10 cellular contexts compared by ENCODE assay signal in the genomic region with DNA sequence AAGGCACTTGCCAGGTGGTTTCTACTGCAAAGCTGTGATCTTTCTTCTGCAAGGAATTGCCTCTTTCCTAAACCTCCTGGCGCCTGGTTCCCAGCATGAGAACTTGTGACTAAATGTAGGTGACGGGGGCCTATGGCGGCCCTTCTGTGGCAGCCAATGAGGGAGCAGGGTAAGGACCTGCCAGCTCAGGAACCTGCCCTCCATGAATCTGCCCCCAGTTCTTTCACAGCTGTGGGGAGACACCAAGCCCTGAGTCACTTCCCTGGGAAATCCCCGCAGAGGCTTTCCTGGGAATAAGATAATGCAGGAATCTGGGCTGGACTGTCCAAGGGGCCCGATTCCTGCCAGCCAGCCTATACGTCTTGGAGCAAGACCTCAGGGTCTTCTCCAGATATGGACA. TPM values are rescaled to one million over a fixed set of nuclear protein-coding genes. Genes with fewer than 3 reads are reported as not detected.
DNase-seq lines count a peak whose midpoint lies in the region; ATAC-seq and TF ChIP-seq lines count a peak whose summit lies in the region.
"Had no signal": no experiment of that assay in that cellular context is flagged by ENCODE, and none has a peak within 500 bp of the region (broad histone marks: within the 10 kb centered on the region; RNA-seq: fewer than 3 reads in every experiment).

No MANE protein-coding gene starts in this region.

- no peak for TF ChIP-seq CTCF in activated CD8-positive, alpha-beta T cell treated with anti-CD3 and anti-CD28 coated beads for 36 hours (IDR thresholded peaks at IDR 0.05)

- ATAC-seq in activated CD8-positive, alpha-beta T cell treated with anti-CD3 and anti-CD28 coated beads for 36 hours: no peak
- ATAC-seq: psoas muscle had no signal

- CTCF ChIA-PET in activated CD8-positive, alpha-beta T cell treated with anti-CD3 and anti-CD28 coated beads for 36 hours (lab: Charles Lee): no interaction called here

- peaks cover 40% of the 10 kb centered on the region for H3K27me3 Mint-ChIP-seq in activated CD8-positive, alpha-beta T cell treated with anti-CD3 and anti-CD28 coated beads for 36 hours
- H3K27me3 Mint-ChIP-seq in immature natural killer cell (ENCODE audit: low read depth in 3 of 3): peaks cover 11 to 17% (median 12%) of the 10 kb centered on the region in 3 donors
- H3K27me3 Mint-ChIP-seq in T-helper 2 cell treated with Interferon-gamma antibody and Interleukin-4, amounts not matched to agents 5 μg/mL and 100 μg/mL, for 36 hours (ENCODE audit: low read depth): peaks cover 36% of the 10 kb centered on the region

- POLR2A ChIA-PET in activated CD8-positive, alpha-beta T cell treated with anti-CD3 and anti-CD28 coated beads for 36 hours (lab: Charles Lee): no interaction called here

- no peaks in the 10 kb centered on the region for H3K36me3 Mint-ChIP-seq in activated CD8-positive, alpha-beta T cell treated with anti-CD3 and anti-CD28 coated beads for 36 hours (ENCODE audit: low read depth)
- no peaks in the 10 kb centered on the region for H3K36me3 Mint-ChIP-seq in immature natural killer cell
- no peaks in the 10 kb centered on the region for H3K36me3 Mint-ChIP-seq in T-helper 2 cell treated with Interferon-gamma antibody and Interleukin-4, amounts not matched to agents 5 μg/mL and 100 μg/mL, for 36 hours (ENCODE audit: low read depth)

- H3K9me3 Mint-ChIP-seq in activated CD8-positive, alpha-beta T cell treated with anti-CD3 and anti-CD28 coated beads for 36 hours: no peaks in the 10 kb centered on the region
- no peaks in the 10 kb centered on the region for H3K9me3 Mint-ChIP-seq in immature natural killer cell
- H3K9me3 Mint-ChIP-seq in T-helper 2 cell treated with Interferon-gamma antibody and Interleukin-4, amounts not matched to agents 5 μg/mL and 100 μg/mL, for 36 hours: peaks cover 3% of the 10 kb centered on the region

- no peak overlapping the region for H3K4me3 Mint-ChIP-seq in activated CD8-positive, alpha-beta T cell treated with anti-CD3 and anti-CD28 coated beads for 36 hours
- no peak overlapping the region for H3K4me3 Mint-ChIP-seq in immature natural killer cell
- no peak overlapping the region for H3K4me3 Mint-ChIP-seq in T-helper 2 cell treated with Interferon-gamma antibody and Interleukin-4, amounts not matched to agents 5 μg/mL and 100 μg/mL, for 36 hours

- DNase-seq in 8988T (peak; percentile 53), HPDE6-E6E7 (ENCODE audit: extremely low spot score) (peak; percentile 67), amniotic epithelial cell (ENCODE audit: low read depth) (peak; percentile 86), hepatic stellate cell (ENCODE audit: low spot score) (peak; percentile 75), NCI-H2081 (lab: John Stamatoyannopoulos, UW) (no peak), immature natural killer cell (no peak)
- no peak for DNase-seq in activated CD8-positive, alpha-beta T cell treated with anti-CD3 and anti-CD28 coated beads for 36 hours
- no peak for DNase-seq in T-helper 2 cell treated with Interferon-gamma antibody and Interleukin-4, amounts not matched to agents 5 μg/mL and 100 μg/mL, for 36 hours (ENCODE audit: low spot score)
- DNase-seq: NCI-H2081 treated with DMSO at 0.1 percent for 48 hours, psoas muscle had no signal

- H3K4me1 Mint-ChIP-seq in activated CD8-positive, alpha-beta T cell treated with anti-CD3 and anti-CD28 coated beads for 36 hours (ENCODE audit: low read depth): peaks cover 3% of the 10 kb centered on the region
- no peaks in the 10 kb centered on the region for H3K4me1 Mint-ChIP-seq in immature natural killer cell
- peaks cover 2% of the 10 kb centered on the region for H3K4me1 Mint-ChIP-seq in T-helper 2 cell treated with Interferon-gamma antibody and Interleukin-4, amounts not matched to agents 5 μg/mL and 100 μg/mL, for 36 hours (ENCODE audit: low read depth)

- H3K27ac Mint-ChIP-seq in activated CD8-positive, alpha-beta T cell treated with anti-CD3 and anti-CD28 coated beads for 36 hours: no peak overlapping the region
- H3K27ac Mint-ChIP-seq in immature natural killer cell: no peak overlapping the region
- H3K27ac Mint-ChIP-seq in T-helper 2 cell treated with Interferon-gamma antibody and Interleukin-4, amounts not matched to agents 5 μg/mL and 100 μg/mL, for 36 hours: no peak overlapping the region

- intact Hi-C loops in activated CD8-positive, alpha-beta T cell treated with anti-CD3 and anti-CD28 coated beads for 36 hours (cut with micrococcal nuclease): no loop called here

RNA-seq across cellular contexts. Expression of gene CTNNA1, which starts 56.7 kb away (rescaled TPM):
- 10 to 100 TPM; 77.3 to 85.6 TPM for total RNA-seq in activated CD8-positive, alpha-beta T cell treated with anti-CD3 and anti-CD28 coated beads for 36 hours
- 10 to 100 TPM in 2 of 3 donors, 1 to 10 TPM in 1; 9.8 to 15.3 (median 10.1) TPM for polyA plus RNA-seq in immature natural killer cell

Comparison
In these comparisons a context has a peak if more than half of its experiments do, and no peak if none do; other contexts are left out.
1. DNase-seq: peak in 8988T (single experiment), HPDE6-E6E7 (single experiment), amniotic epithelial cell (single experiment) and hepatic stellate cell (single experiment); none in NCI-H2081 (0 of 2), activated CD8-positive, alpha-beta T cell treated with anti-CD3 and anti-CD28 coated beads for 36 hours (single experiment), immature natural killer cell (0 of 3) and T-helper 2 cell treated with Interferon-gamma antibody and Interleukin-4, amounts not matched to agents 5 μg/mL and 100 μg/mL, for 36 hours (single experiment).